Comparison of ENCODE assay signal across 10 cellular contexts in genomic region chrX:101383679-101384078, GRCh38. TPM values are rescaled to one million over a fixed set of nuclear protein-coding genes. Genes with fewer than 3 reads are reported as not detected.
DNase-seq lines count a peak whose midpoint lies in the region; ATAC-seq and TF ChIP-seq lines count a peak whose summit lies in the region.
"Had no signal": no experiment of that assay in that cellular context is flagged by ENCODE, and none has a peak within 500 bp of the region (broad histone marks: within the 10 kb centered on the region; RNA-seq: fewer than 3 reads in every experiment).

No MANE protein-coding gene starts in this region.

- no peak overlapping the region for H3K4me2 ChIP-seq in hepatocyte

- H3K27ac ChIP-seq in hepatocyte: no peak overlapping the region

- H4K20me1 ChIP-seq in hepatocyte (ENCODE audit: insufficient read depth, poor library complexity, severe bottlenecking): no peaks in the 10 kb centered on the region

- no peaks in the 10 kb centered on the region for H3K36me3 ChIP-seq in hepatocyte (replicated peaks; ENCODE audit: insufficient read depth, low read depth)

- no peaks in the 10 kb centered on the region for H3K9me2 ChIP-seq in hepatocyte (replicated peaks; ENCODE audit: insufficient read depth)

- ATAC-seq in GM18858 (IDR thresholded peaks at IDR 0.05; ENCODE audit: unreplicated experiment) (peak; percentile 79), GM21526 (IDR thresholded peaks at IDR 0.05; ENCODE audit: low FRiP score, unreplicated experiment) (peak; percentile 78), HG03342 (IDR thresholded peaks at IDR 0.05; ENCODE audit: unreplicated experiment) (peak; percentile 72)

- WGBS in hepatocyte (ENCODE audit: low lambda C conversion rate, missing lambda C conversion rate): 42% methylated on average over 2 of the region's 2 CpGs

- H3K9me3 ChIP-seq in hepatocyte (ENCODE audit: low read depth): no peaks in the 10 kb centered on the region

- DNase-seq in left kidney (ENCODE audit: low read depth, low spot score): peak; percentile 71
- DNase-seq in NCI-H2171 (lab: John Stamatoyannopoulos, UW): no peak
- no peak for DNase-seq in NCI-H345 treated with DMSO at 0.1 percent for 48 hours (lab: John Stamatoyannopoulos, UW; ENCODE audit: unreplicated experiment)
- DNase-seq in ecto neural progenitor cell (ENCODE audit: low spot score): no peak
- no peak for DNase-seq in hepatocyte (ENCODE audit: low spot score)
- DNase-seq: NCI-H1694; stimulated activated CD4-positive, alpha-beta T cell treated with anti-CD3 and anti-CD28 coated beads, Interleukin-4, amount 100 ng/mL, for 24 hours had no signal

- H3K4me3 ChIP-seq in hepatocyte: no peak overlapping the region

- H3K4me1 ChIP-seq in hepatocyte (ENCODE audit: insufficient read depth): no peaks in the 10 kb centered on the region

- no peaks in the 10 kb centered on the region for H3K27me3 ChIP-seq in hepatocyte

- H3K79me2 ChIP-seq in hepatocyte: no peaks in the 10 kb centered on the region

- H2AFZ ChIP-seq in hepatocyte: no peak overlapping the region

- TF ChIP-seq CTCF in hepatocyte (IDR thresholded peaks at IDR 0.05; ENCODE audit: poor library complexity): no peak

RNA-seq across cellular contexts. Expression of gene BTK, which starts 2.3 kb away (rescaled TPM):
- 0.70 and 0.96 TPM in 2 replicates for total RNA-seq in hepatocyte
- polyA plus RNA-seq in hepatocyte: 0.62 and 1.4 TPM in 2 replicates

RNA-seq across cellular contexts. Expression of gene RPL36A, which starts 7.1 kb away (rescaled TPM):
- 2,118 and 2,358 TPM in 2 replicates for total RNA-seq in hepatocyte
- 245 and 263 TPM in 2 replicates for polyA plus RNA-seq in hepatocyte

RNA-seq across cellular contexts. Expression of gene GLA, which starts 24.0 kb away (rescaled TPM):
- total RNA-seq in hepatocyte: 134 and 147 TPM in 2 replicates
- polyA plus RNA-seq in hepatocyte: 86.4 and 96.5 TPM in 2 replicates

RNA-seq across cellular contexts. Expression of gene HNRNPH2, which starts 24.3 kb away (rescaled TPM):
- total RNA-seq in hepatocyte: 74.4 and 76.0 TPM in 2 replicates
- polyA plus RNA-seq in hepatocyte: 103 and 112 TPM in 2 replicates

RNA-seq across cellular contexts. Expression of gene TIMM8A, which starts 35.1 kb away (rescaled TPM):
- total RNA-seq in hepatocyte: 8.8 and 10.2 TPM in 2 replicates
- polyA plus RNA-seq in hepatocyte: 13.0 and 16.5 TPM in 2 replicates
